8 cellular contexts compared by ENCODE assay signal in the genomic region with DNA sequence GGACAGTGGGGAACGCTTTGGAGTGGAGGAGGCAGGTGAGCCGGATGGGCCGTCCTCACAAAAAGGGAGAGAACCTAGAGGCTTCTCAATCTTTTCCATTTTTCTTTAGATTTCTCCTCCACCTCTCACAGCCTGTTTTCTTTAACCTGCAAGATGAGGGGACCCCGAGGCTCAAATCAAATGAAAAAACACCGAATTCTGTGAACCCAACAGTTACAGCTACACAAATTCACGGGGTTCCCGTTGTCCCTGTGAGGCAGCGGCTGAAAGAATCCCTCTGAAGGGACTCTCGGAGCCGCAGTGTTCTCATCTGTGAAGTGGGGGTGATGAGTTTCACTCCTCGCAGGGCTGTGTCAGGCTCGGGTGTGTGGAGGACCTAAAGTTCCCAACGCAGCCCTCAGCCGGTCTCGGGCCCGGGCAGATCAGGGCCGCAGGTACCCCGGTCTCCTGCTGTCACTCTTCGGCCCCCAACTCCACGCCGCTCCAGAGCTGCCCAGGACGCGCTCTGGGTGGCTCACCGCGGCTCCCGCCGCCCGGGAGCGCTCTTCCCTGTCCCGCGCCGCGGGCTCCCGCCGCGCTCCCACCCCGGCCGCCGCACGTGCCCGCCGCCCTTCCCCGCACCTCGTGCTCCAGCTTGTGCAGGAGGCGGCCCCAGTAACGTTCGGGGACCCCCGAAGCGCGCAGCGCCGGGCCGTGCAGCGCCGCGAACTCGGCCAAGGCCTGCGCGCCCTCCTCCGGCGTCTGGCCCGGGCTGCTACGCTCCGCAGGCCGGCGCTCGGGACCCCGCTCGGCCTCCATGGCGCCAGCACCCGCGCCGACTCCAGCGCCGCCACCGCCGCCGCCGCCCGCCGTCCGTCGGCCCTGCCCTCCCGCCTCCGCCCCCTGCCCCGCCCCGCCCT. TPM values are rescaled to one million over a fixed set of nuclear protein-coding genes. Genes with fewer than 3 reads are reported as not detected.
DNase-seq lines count a peak whose midpoint lies in the region; ATAC-seq, FAIRE-seq and TF ChIP-seq lines count a peak whose summit lies in the region.

A gene (minus strand): TSS at position 863 of the 899 bp plus-strand sequence. CDS start 65 bp downstream, at position 798.

- no peaks in the 10 kb centered on the region for H3K27me3 ChIP-seq in CD8-positive, alpha-beta memory T cell (ENCODE audit: insufficient read depth, low read length, poor library complexity, severe bottlenecking)

- no peak for TF ChIP-seq CTCF in WTC11 (IDR thresholded peaks at IDR 0.05)
- TF ChIP-seq CTCF in kidney (IDR thresholded peaks at IDR 0.05; ENCODE audit: borderline replicate concordance, extremely low read depth, insufficient read depth): no peak

- no peaks in the 10 kb centered on the region for H3K27me3 Mint-ChIP-seq in CD8-positive, alpha-beta memory T cell
- H3K27me3 Mint-ChIP-seq in WTC11 (ENCODE audit: low read depth): peaks cover 16% of the 10 kb centered on the region
- no peaks in the 10 kb centered on the region for H3K27me3 Mint-ChIP-seq in central memory CD8-positive, alpha-beta T cell

- CTCF ChIA-PET in CD8-positive, alpha-beta memory T cell (lab: Charles Lee): interaction anchor here (1.0 to 1.7 kb wide), 6 partner anchors 14 to 160 kb away, joined by 3 to 8 read pairs (median 4); no protein-coding TSS in a partner anchor
- CTCF ChIA-PET in WTC11 (lab: Charles Lee): interaction anchor here (0.6 to 4.9 kb wide), 35 partner anchors 11 to 737 kb away, joined by 3 to 85 read pairs (median 5); a partner anchor contains a TSS

- H3K36me3 Mint-ChIP-seq in CD8-positive, alpha-beta memory T cell: peaks cover 2 to 4% (median 2%) of the 10 kb centered on the region in 3 donors
- peaks cover 7% of the 10 kb centered on the region for H3K36me3 Mint-ChIP-seq in WTC11
- H3K36me3 Mint-ChIP-seq in central memory CD8-positive, alpha-beta T cell (ENCODE audit: insufficient read depth): peaks cover 3% of the 10 kb centered on the region

- H3K27ac ChIP-seq in CD8-positive, alpha-beta memory T cell (ENCODE audit: low read depth, low read length): peak within 1 kb of the TSS; percentile 86
- H3K27ac ChIP-seq in kidney (ENCODE audit: low read depth in 2 of 2, low read length in 2 of 2): peak within 1 kb of the TSS; percentile 65 to 85

- DNase-seq in CD8-positive, alpha-beta memory T cell: peak; percentile 62 to 73 (median 66)
- no peak for DNase-seq in Jurkat, Clone E6-1 (ENCODE audit: low read depth, low spot score)
- DNase-seq in WTC11 (ENCODE audit: low spot score) (peak; percentile 54), kidney (peak; percentile 86), NCI-H2107 (lab: John Stamatoyannopoulos, UW) (no peak)
- DNase-seq in central memory CD8-positive, alpha-beta T cell (ENCODE audit: low spot score in 2 of 2): peak; percentile 32 to 34
- DNase-seq in stimulated activated CD4-positive, alpha-beta T cell treated with anti-CD3 and anti-CD28 coated beads, Interleukin-12 subunit alpha, Interleukin-12 subunit beta, amount 100 ng/mL, for 4 hours: peak; percentile 56

- H3K9me3 ChIP-seq in CD8-positive, alpha-beta memory T cell (ENCODE audit: low read length): no peaks in the 10 kb centered on the region
- H3K9me3 ChIP-seq in kidney (ENCODE audit: control insufficient read depth in 1 of 2, low read length in 2 of 2): no peaks in the 10 kb centered on the region

- H3K4me3 ChIP-seq in CD8-positive, alpha-beta memory T cell (ENCODE audit: low read length): peak within 1 kb of the TSS; percentile 68
- H3K4me3 ChIP-seq in Jurkat, Clone E6-1 (ENCODE audit: low read length): peak within 1 kb of the TSS; percentile 87
- peak within 1 kb of the TSS; percentile 58 to 76 for H3K4me3 ChIP-seq in kidney (ENCODE audit: low read length in 2 of 2)

- no peak for FAIRE-seq in kidney (lab: Jason Lieb, UNC)

- peaks cover 10 to 37% (median 24%) of the 10 kb centered on the region in 3 donors for H3K4me1 Mint-ChIP-seq in CD8-positive, alpha-beta memory T cell
- H3K4me1 Mint-ChIP-seq in WTC11: peaks cover 24% of the 10 kb centered on the region
- H3K4me1 Mint-ChIP-seq in central memory CD8-positive, alpha-beta T cell: peaks cover 11% of the 10 kb centered on the region

- no peaks in the 10 kb centered on the region for H3K36me3 ChIP-seq in CD8-positive, alpha-beta memory T cell (ENCODE audit: insufficient read depth, low read length)
- no peaks in the 10 kb centered on the region for H3K36me3 ChIP-seq in kidney (ENCODE audit: control insufficient read depth in 1 of 2, insufficient read depth in 2 of 2, low read length in 2 of 2)

- H3K4me1 ChIP-seq in CD8-positive, alpha-beta memory T cell (ENCODE audit: insufficient read depth, low read length): peaks cover 17% of the 10 kb centered on the region
- H3K4me1 ChIP-seq in kidney (ENCODE audit: control insufficient read depth in 1 of 2, insufficient read depth in 1 of 2, low read depth in 1 of 2, low read length in 2 of 2): peaks cover 9 to 10% of the 10 kb centered on the region in 2 donors

- POLR2A ChIA-PET in CD8-positive, alpha-beta memory T cell (lab: Charles Lee): interaction anchor here (0.6 to 1.3 kb wide), 8 partner anchors 34 to 330 kb away, joined by 3 to 5 read pairs (median 3); a partner anchor contains a TSS
- POLR2A ChIA-PET in WTC11 (lab: Charles Lee): interaction anchor here (0.5 to 1.4 kb wide), 4 partner anchors 21 to 677 kb away, joined by 3 to 4 read pairs (median 3); no protein-coding TSS in a partner anchor

- H3K27ac Mint-ChIP-seq in CD8-positive, alpha-beta memory T cell: peak within 1 kb of the TSS; percentile 96 to 100 (median 97)
- peak within 1 kb of the TSS; percentile 74 for H3K27ac Mint-ChIP-seq in WTC11
- H3K27ac Mint-ChIP-seq in central memory CD8-positive, alpha-beta T cell (ENCODE audit: low read depth): peak within 1 kb of the TSS; percentile 95

- H3K9me3 Mint-ChIP-seq in CD8-positive, alpha-beta memory T cell: no peaks in the 10 kb centered on the region
- no peaks in the 10 kb centered on the region for H3K9me3 Mint-ChIP-seq in WTC11
- no peaks in the 10 kb centered on the region for H3K9me3 Mint-ChIP-seq in central memory CD8-positive, alpha-beta T cell

- intact Hi-C loops in kidney (cut with DNase I): no loop called here

- peak within 1 kb of the TSS; percentile 77 to 91 (median 85) for H3K4me3 Mint-ChIP-seq in CD8-positive, alpha-beta memory T cell
- peak within 1 kb of the TSS; percentile 78 for H3K4me3 Mint-ChIP-seq in WTC11
- peak within 1 kb of the TSS; percentile 73 for H3K4me3 Mint-ChIP-seq in central memory CD8-positive, alpha-beta T cell

- ATAC-seq in GM19463 (IDR thresholded peaks at IDR 0.05; ENCODE audit: unreplicated experiment) (peak; percentile 41), WTC11 (peak; percentile 12; the same call in 1 of the 2 replicates)
- peak; percentile 27 for ATAC-seq in central memory CD8-positive, alpha-beta T cell (replicated peaks; ENCODE audit: extremely low read depth, poor library complexity, severe bottlenecking)

- peak within 1 kb of the TSS; percentile 65 to 85 for H3K9ac ChIP-seq in kidney (ENCODE audit: low read length in 2 of 2)

TF ChIP-seq in WTC11, 78 proteins besides CTCF, POLR2A, EP300 and RAD21 (continues in another document):
- TF ChIP-seq JUN (CRISPR knock-in tag; IDR thresholded peaks at IDR 0.05) (peak; percentile 84; the same call in 1 of the 2 replicates), ZNF416 (CRISPR knock-in tag; IDR thresholded peaks at IDR 0.05) (no peak), TP53 (CRISPR knock-in tag; IDR thresholded peaks at IDR 0.05) (peak; percentile 70; the same call in 1 of the 2 replicates), ESRRA (CRISPR knock-in tag; IDR thresholded peaks at IDR 0.05; ENCODE audit: borderline replicate concordance) (peak; percentile 31; the same call in 1 of the 2 replicates), RELA (CRISPR knock-in tag; IDR thresholded peaks at IDR 0.05; ENCODE audit: borderline replicate concordance) (peak; percentile 69; the same call in 1 of the 2 replicates), TEAD1 (CRISPR knock-in tag; IDR thresholded peaks at IDR 0.05) (0 out of 2 replicates have a peak, but pooled peaks have one; percentile 26), TEAD4 (CRISPR knock-in tag; IDR thresholded peaks at IDR 0.05) (peak; percentile 27; the same call in 1 of the 2 replicates), SOX15 (CRISPR knock-in tag; IDR thresholded peaks at IDR 0.05) (no peak), FOXP1 (CRISPR knock-in tag; IDR thresholded peaks at IDR 0.05; ENCODE audit: borderline replicate concordance) (peak; percentile 91), OVOL2 (CRISPR knock-in tag; IDR thresholded peaks at IDR 0.05; ENCODE audit: borderline replicate concordance) (no peak), GTF2I (CRISPR knock-in tag; conservative IDR thresholded peaks at IDR 0.05) (no peak), NR2C2 (CRISPR knock-in tag; IDR thresholded peaks at IDR 0.05) (no peak), JAZF1 (CRISPR knock-in tag; IDR thresholded peaks at IDR 0.05) (no peak), ZNF138 (CRISPR knock-in tag; conservative IDR thresholded peaks at IDR 0.05) (no peak)
- TF ChIP-seq, protein P1, sequence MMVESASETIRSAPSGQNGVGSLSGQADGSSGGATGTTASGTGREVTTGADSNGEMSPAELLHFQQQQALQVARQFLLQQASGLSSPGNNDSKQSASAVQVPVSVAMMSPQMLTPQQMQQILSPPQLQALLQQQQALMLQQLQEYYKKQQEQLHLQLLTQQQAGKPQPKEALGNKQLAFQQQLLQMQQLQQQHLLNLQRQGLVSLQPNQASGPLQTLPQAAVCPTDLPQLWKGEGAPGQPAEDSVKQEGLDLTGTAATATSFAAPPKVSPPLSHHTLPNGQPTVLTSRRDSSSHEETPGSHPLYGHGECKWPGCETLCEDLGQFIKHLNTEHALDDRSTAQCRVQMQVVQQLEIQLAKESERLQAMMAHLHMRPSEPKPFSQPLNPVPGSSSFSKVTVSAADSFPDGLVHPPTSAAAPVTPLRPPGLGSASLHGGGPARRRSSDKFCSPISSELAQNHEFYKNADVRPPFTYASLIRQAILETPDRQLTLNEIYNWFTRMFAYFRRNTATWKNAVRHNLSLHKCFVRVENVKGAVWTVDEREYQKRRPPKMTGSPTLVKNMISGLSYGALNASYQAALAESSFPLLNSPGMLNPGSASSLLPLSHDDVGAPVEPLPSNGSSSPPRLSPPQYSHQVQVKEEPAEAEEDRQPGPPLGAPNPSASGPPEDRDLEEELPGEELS (CRISPR knock-in tag; IDR thresholded peaks at IDR 0.05): peak; percentile 41; the same call in 1 of the 2 replicates

RNA-seq across cellular contexts. Expression of the gene that starts here (rescaled TPM):
- total RNA-seq in CD8-positive, alpha-beta memory T cell: 100 to 1,000 TPM; 104 to 112 TPM
- 30.1 TPM for polyA plus RNA-seq in CD8-positive, alpha-beta memory T cell
- 69.6 TPM for polyA plus RNA-seq in Jurkat, Clone E6-1 (2012; ENCODE audit: insufficient read depth, insufficient read length)
- total RNA-seq in WTC11 (2021): 129 to 134 TPM (median 129 TPM) in 3 replicates
- 26.3 TPM for total RNA-seq in kidney
- polyA plus RNA-seq in kidney (ENCODE audit: insufficient read depth, low read depth, low replicate concordance): 11.5 TPM

Comparison
In these comparisons a context has a peak if more than half of its experiments do, and no peak if none do; other contexts are left out.
1. DNase-seq: peak in CD8-positive, alpha-beta memory T cell (5 of 5), WTC11 (single experiment), central memory CD8-positive, alpha-beta T cell (2 of 2), kidney (single experiment) and stimulated activated CD4-positive, alpha-beta T cell treated with anti-CD3 and anti-CD28 coated beads, Interleukin-12 subunit alpha, Interleukin-12 subunit beta, amount 100 ng/mL, for 4 hours (single experiment); none in Jurkat, Clone E6-1 (single experiment) and NCI-H2107 (single experiment).
2. Peak in every context shown above with its lines, with median percentiles within 50 percentile points of each other: H3K4me3 ChIP-seq, H3K27ac Mint-ChIP-seq, H3K4me3 Mint-ChIP-seq and ATAC-seq.